ENCODE assay signal across 18 cellular contexts in the genomic region with DNA sequence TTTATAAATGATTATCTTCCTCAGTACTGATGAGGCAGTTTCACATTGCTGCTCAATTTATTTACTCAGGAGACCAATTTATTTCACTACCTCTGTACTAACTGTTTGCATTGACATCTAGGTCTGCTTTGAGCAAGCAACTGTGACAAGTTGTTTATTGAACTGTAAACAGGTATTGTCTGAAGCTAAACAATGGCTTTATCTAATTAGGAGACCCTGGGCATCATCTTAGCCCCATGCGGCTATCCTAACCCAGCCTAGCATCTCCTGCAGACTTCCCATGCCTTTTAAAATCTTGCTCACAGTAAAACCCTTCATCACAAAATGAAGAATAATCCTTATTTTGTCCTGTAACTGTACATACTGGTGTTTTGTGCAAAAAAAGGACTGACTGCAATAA.
A peak's percentile ranks its signal among the peaks of the same experiment; 100 is the strongest.
DNase-seq lines count a peak whose midpoint lies in the region; ATAC-seq lines count a peak whose summit lies in the region.
"Had no signal": no experiment of that assay in that cellular context is flagged by ENCODE, and none has a peak within 500 bp of the region (broad histone marks: within the 10 kb centered on the region; RNA-seq: fewer than 3 reads in every experiment).

No MANE protein-coding gene starts in this region.

- H3K9me3 ChIP-seq in HUES48 (ENCODE audit: control insufficient read depth, insufficient read depth, low read length) (no peaks in the 10 kb centered on the region), iPS-18a (ENCODE audit: control insufficient read depth, low read depth, low read length) (no peaks in the 10 kb centered on the region)
- H3K9me3 ChIP-seq: SJSA1 had no signal

- H3K4me1 Mint-ChIP-seq in activated CD4-positive, alpha-beta memory T cell treated with anti-CD3 and anti-CD28 coated beads for 36 hours (ENCODE audit: low read depth) = no peaks in the 10 kb centered on the region
- H3K4me1 Mint-ChIP-seq: CD4-positive, CD25-positive, alpha-beta regulatory T cell; IgD-negative memory B cell had no signal

- no peak overlapping the region for H3K9ac ChIP-seq in HUES48 (ENCODE audit: low read depth, low read length)
- no peak overlapping the region for H3K9ac ChIP-seq in iPS-18a (ENCODE audit: low read length)

- DNase-seq in DMS153 treated with DMSO at 0.1 percent for 48 hours (lab: John Stamatoyannopoulos, UW; ENCODE audit: unreplicated experiment) (peak; percentile 20), NCI-H345 (lab: John Stamatoyannopoulos, UW) (peak; percentile 20)
- no peak for DNase-seq in activated CD4-positive, alpha-beta memory T cell treated with anti-CD3 and anti-CD28 coated beads for 36 hours
- no peak for DNase-seq in activated CD8-positive, alpha-beta memory T cell treated with anti-CD3 and anti-CD28 coated beads, Interleukin-2, amount 50 U/mL, for 4 hours
- DNase-seq: CD4-positive, CD25-positive, alpha-beta regulatory T cell; NCI-H1105; NCI-H1694; NCI-H226; NCI-H774; OCI-M1; T-helper 1 cell had no signal

- CTCF ChIA-PET in activated CD4-positive, alpha-beta memory T cell treated with anti-CD3 and anti-CD28 coated beads for 36 hours (lab: Charles Lee) = no interaction called here

- intact Hi-C loops in activated CD4-positive, alpha-beta memory T cell treated with anti-CD3 and anti-CD28 coated beads for 36 hours (cut with micrococcal nuclease) = no loop called here

- H3K27ac ChIP-seq in HUES48 (ENCODE audit: low read depth, low read length) = peak overlapping the region; percentile 79
- H3K27ac ChIP-seq in iPS-18a (ENCODE audit: low read length) = no peak overlapping the region
- H3K27ac ChIP-seq: SJSA1 had no signal

- no peaks in the 10 kb centered on the region for H3K27me3 Mint-ChIP-seq in activated CD4-positive, alpha-beta memory T cell treated with anti-CD3 and anti-CD28 coated beads for 36 hours
- H3K27me3 Mint-ChIP-seq: CD4-positive, CD25-positive, alpha-beta regulatory T cell; IgD-negative memory B cell had no signal

- no peak overlapping the region for H3K27ac Mint-ChIP-seq in activated CD4-positive, alpha-beta memory T cell treated with anti-CD3 and anti-CD28 coated beads for 36 hours
- H3K27ac Mint-ChIP-seq: CD4-positive, CD25-positive, alpha-beta regulatory T cell; IgD-negative memory B cell had no signal

- H3K9me3 Mint-ChIP-seq in activated CD4-positive, alpha-beta memory T cell treated with anti-CD3 and anti-CD28 coated beads for 36 hours = no peaks in the 10 kb centered on the region

- POLR2A ChIA-PET in activated CD4-positive, alpha-beta memory T cell treated with anti-CD3 and anti-CD28 coated beads for 36 hours (lab: Charles Lee) = interaction anchor here (0.7 kb wide), 1 partner anchor 300 kb away, joined by 3 read pairs; no protein-coding TSS in a partner anchor

- no peak overlapping the region for H3K4me3 Mint-ChIP-seq in activated CD4-positive, alpha-beta memory T cell treated with anti-CD3 and anti-CD28 coated beads for 36 hours
- H3K4me3 Mint-ChIP-seq: CD4-positive, CD25-positive, alpha-beta regulatory T cell; IgD-negative memory B cell had no signal

- no peaks in the 10 kb centered on the region for H3K36me3 ChIP-seq in HUES48 (ENCODE audit: control insufficient read depth, insufficient read depth, low read length)
- H3K36me3 ChIP-seq in iPS-18a (ENCODE audit: control insufficient read depth, low read depth, low read length) = no peaks in the 10 kb centered on the region
- H3K36me3 ChIP-seq: SJSA1 had no signal

- H3K36me3 Mint-ChIP-seq in activated CD4-positive, alpha-beta memory T cell treated with anti-CD3 and anti-CD28 coated beads for 36 hours = no peaks in the 10 kb centered on the region
- H3K36me3 Mint-ChIP-seq: CD4-positive, CD25-positive, alpha-beta regulatory T cell; IgD-negative memory B cell had no signal

- ATAC-seq in HG03095 (IDR thresholded peaks at IDR 0.05; ENCODE audit: unreplicated experiment) (no peak), HG02870 (IDR thresholded peaks at IDR 0.05; ENCODE audit: unreplicated experiment) (no peak)
- ATAC-seq: Right ventricle myocardium inferior had no signal

- H3K27me3 ChIP-seq in HUES48 (ENCODE audit: control insufficient read depth, insufficient read depth, low read length) (no peaks in the 10 kb centered on the region), iPS-18a (ENCODE audit: control insufficient read depth, insufficient read depth, low read length) (no peaks in the 10 kb centered on the region)
- H3K27me3 ChIP-seq: SJSA1 had no signal

- peaks cover 32% of the 10 kb centered on the region for H3K4me1 ChIP-seq in HUES48 (ENCODE audit: control insufficient read depth, insufficient read depth, low read length)
- peaks cover 25% of the 10 kb centered on the region for H3K4me1 ChIP-seq in iPS-18a (ENCODE audit: control insufficient read depth, low read depth, low read length)

- H3K4me3 ChIP-seq in HUES48 (ENCODE audit: low read depth, low read length) = no peak overlapping the region
- H3K4me3 ChIP-seq in iPS-18a (ENCODE audit: low read length) = peak overlapping the region; percentile 13
- H3K4me3 ChIP-seq: SJSA1 had no signal

Comparison
In these comparisons a context has a peak if more than half of its experiments do, and no peak if none do; other contexts are left out.
1. DNase-seq: peak in DMS153 treated with DMSO at 0.1 percent for 48 hours (single experiment) and NCI-H345 (single experiment); none in activated CD4-positive, alpha-beta memory T cell treated with anti-CD3 and anti-CD28 coated beads for 36 hours (single experiment) and activated CD8-positive, alpha-beta memory T cell treated with anti-CD3 and anti-CD28 coated beads, Interleukin-2, amount 50 U/mL, for 4 hours (single experiment).